Comparison of ENCODE assay signal across 8 cellular contexts in the genomic region with DNA sequence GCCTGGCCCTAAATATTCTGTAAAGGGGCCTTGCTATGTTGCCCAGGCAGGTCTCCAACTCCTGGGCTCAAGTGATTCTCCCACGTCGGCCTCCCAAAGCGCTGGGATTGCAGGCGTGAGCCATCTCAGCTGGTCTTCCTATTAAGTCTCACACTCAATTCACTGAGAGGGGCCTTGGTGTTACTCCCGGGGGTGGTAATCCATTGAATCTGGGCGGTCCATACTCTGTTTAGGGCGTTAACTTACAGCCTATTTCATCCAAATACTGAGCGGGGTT. TPM values are rescaled to one million over a fixed set of nuclear protein-coding genes. Genes with fewer than 3 reads are reported as not detected.
DNase-seq lines count a peak whose midpoint lies in the region; TF ChIP-seq lines count a peak whose summit lies in the region.

No MANE protein-coding gene starts in this region.

- no peaks in the 10 kb centered on the region for H4K20me1 ChIP-seq in mammary epithelial cell (ENCODE audit: insufficient read depth, low read length)

- H3K4me2 ChIP-seq in mammary epithelial cell (ENCODE audit: insufficient read depth, low read depth, low read length) (peak overlapping the region; percentile 95), mesendoderm (ENCODE audit: low read length) (peak overlapping the region; percentile 7)

- H3K9me3 ChIP-seq in mammary epithelial cell (replicated peaks; ENCODE audit: insufficient read depth, low read length): no peaks in the 10 kb centered on the region
- H3K9me3 ChIP-seq in vagina: no peaks in the 10 kb centered on the region

- peak overlapping the region; percentile 77 for H3K18ac ChIP-seq in mesendoderm (ENCODE audit: low read length)

- H3K27me3 Mint-ChIP-seq in activated naive CD4-positive, alpha-beta T cell treated with anti-CD3 and anti-CD28 coated beads, Interleukin-2, amount 50 U/mL, for 24 hours: no peaks in the 10 kb centered on the region

- CTCF ChIA-PET in mammary epithelial cell (lab: Charles Lee; ENCODE audit: low non-redundant PET): no interaction called here

- peak overlapping the region; percentile 99 for H3K27ac Mint-ChIP-seq in activated naive CD4-positive, alpha-beta T cell treated with anti-CD3 and anti-CD28 coated beads, Interleukin-2, amount 50 U/mL, for 24 hours

- peak overlapping the region; percentile 36 for H4K5ac ChIP-seq in mesendoderm (ENCODE audit: low read length)

- H3K27me3 ChIP-seq in mammary epithelial cell (ENCODE audit: insufficient read depth, low read length): no peaks in the 10 kb centered on the region
- no peaks in the 10 kb centered on the region for H3K27me3 ChIP-seq in mesendoderm (ENCODE audit: insufficient read depth, low read length, poor library complexity)
- no peaks in the 10 kb centered on the region for H3K27me3 ChIP-seq in vagina

- peak overlapping the region; percentile 97 for H3K56ac ChIP-seq in mesendoderm (ENCODE audit: low read length)

- H3K9ac ChIP-seq in mammary epithelial cell (ENCODE audit: insufficient read depth, low read length) (peak overlapping the region; percentile 88), mesendoderm (ENCODE audit: low read length) (peak overlapping the region; percentile 94)

- 57% methylated on average over 8 of the region's 8 CpGs for WGBS in mammary epithelial cell (ENCODE audit: low coverage, missing lambda C conversion rate)
- WGBS in mesendoderm (ENCODE audit: extremely low coverage, insufficient coverage, low lambda C conversion rate): no CpG with 5 or more reads among the region's 8 CpGs

- no peak overlapping the region for H2BK5ac ChIP-seq in mesendoderm (ENCODE audit: low read length)

- H2BK15ac ChIP-seq in mesendoderm (replicated peaks; ENCODE audit: low read depth): no peak overlapping the region

- peak overlapping the region; percentile 79 for H3K27ac ChIP-seq in mammary epithelial cell (ENCODE audit: insufficient read depth, low read depth, low read length)
- peak overlapping the region; percentile 93 for H3K27ac ChIP-seq in mesendoderm (ENCODE audit: low read depth, low read length)
- H3K27ac ChIP-seq in vagina: peak overlapping the region; percentile 77

- H3K36me3 ChIP-seq in mammary epithelial cell (ENCODE audit: insufficient read depth, low read length): peaks cover 26% of the 10 kb centered on the region
- peaks cover 17% of the 10 kb centered on the region for H3K36me3 ChIP-seq in mesendoderm (ENCODE audit: control insufficient read depth, insufficient read depth, low read length)
- H3K36me3 ChIP-seq in vagina: peaks cover 0 to 32% of the 10 kb centered on the region in 2 donors

- peak overlapping the region; percentile 96 for H4K8ac ChIP-seq in mesendoderm (ENCODE audit: low read depth, low read length)

- no peak for TF ChIP-seq CTCF in mammary epithelial cell (conservative IDR thresholded peaks at IDR 0.05 in 1 of 2, IDR thresholded peaks at IDR 0.05 in 1 of 2; ENCODE audit: extremely low read depth in 1 of 2, insufficient read depth in 1 of 2, low read depth in 1 of 2, low read length in 2 of 2)
- TF ChIP-seq CTCF in vagina (IDR thresholded peaks at IDR 0.05): no peak

- H2BK120ac ChIP-seq in mesendoderm (ENCODE audit: low read depth, low read length): no peak overlapping the region

- in situ Hi-C loops in mammary epithelial cell (cut with MboI; ENCODE audit: low sequenced_read_pairs in 2 of 2): loop anchor here in 1 of 2 donors (25.0 kb wide), 2 partner anchors 312 to 412 kb away; partner anchors contain the start of genes SAP25 and SPACDR

- DNase-seq in activated naive CD4-positive, alpha-beta T cell treated with anti-CD3 and anti-CD28 coated beads, Interleukin-2, amount 50 U/mL, for 16 hours: no peak
- DNase-seq in mammary epithelial cell (no peak), mesendoderm (peak; percentile 70), vagina (ENCODE audit: extremely low spot score in 2 of 2) (no peak), DMS153 (lab: John Stamatoyannopoulos, UW) (no peak), erythroblast (lab: John Stamatoyannopoulos, UW) (no peak), NCI-H2171 (lab: John Stamatoyannopoulos, UW) (no peak)

- H3K4ac ChIP-seq in mesendoderm (ENCODE audit: low read depth, low read length): peak overlapping the region; percentile 89

- H3K79me2 ChIP-seq in mammary epithelial cell (ENCODE audit: insufficient read depth, low read length) (peaks cover 85% of the 10 kb centered on the region), mesendoderm (ENCODE audit: control insufficient read depth, insufficient read depth, low read length) (peaks cover 40% of the 10 kb centered on the region)

- peaks cover 22% of the 10 kb centered on the region for H3K4me1 ChIP-seq in mammary epithelial cell (ENCODE audit: insufficient read depth, low read length)
- H3K4me1 ChIP-seq in mesendoderm (ENCODE audit: control insufficient read depth, low read depth, low read length): peaks cover 4% of the 10 kb centered on the region
- H3K4me1 ChIP-seq in vagina: peaks cover 45% of the 10 kb centered on the region

- no peak overlapping the region for H3K23ac ChIP-seq in mesendoderm (ENCODE audit: low read length)

- peak overlapping the region; percentile 99 for H3K4me3 Mint-ChIP-seq in activated naive CD4-positive, alpha-beta T cell treated with anti-CD3 and anti-CD28 coated beads, Interleukin-2, amount 50 U/mL, for 24 hours

- H3K4me1 Mint-ChIP-seq in activated naive CD4-positive, alpha-beta T cell treated with anti-CD3 and anti-CD28 coated beads, Interleukin-2, amount 50 U/mL, for 24 hours: peaks cover 44% of the 10 kb centered on the region

- H3K79me1 ChIP-seq in mesendoderm (ENCODE audit: low read length): peaks cover 8% of the 10 kb centered on the region

- dilution Hi-C loops in mammary epithelial cell (cut with HindIII; ENCODE audit: low sequenced_read_pairs): no loop called here

- intact Hi-C loops in mammary epithelial cell (cut with micrococcal nuclease): no loop called here
- intact Hi-C loops in vagina (cut with DNase I): no loop called here

- TF ChIP-seq POLR2A in vagina (IDR thresholded peaks at IDR 0.05) (no peak), erythroblast (IDR thresholded peaks at IDR 0.05; ENCODE audit: low read length) (no peak)

- peak overlapping the region; percentile 53 to 89 (median 76) for H3K4me3 ChIP-seq in mammary epithelial cell (replicated peaks in 1 of 3; ENCODE audit: insufficient read depth in 1 of 3, low read depth in 2 of 3, low read length in 3 of 3)
- peak overlapping the region; percentile 53 for H3K4me3 ChIP-seq in mesendoderm (ENCODE audit: low read length)
- H3K4me3 ChIP-seq in vagina: peak overlapping the region; percentile 85 to 93

- no peaks in the 10 kb centered on the region for H3K9me3 Mint-ChIP-seq in activated naive CD4-positive, alpha-beta T cell treated with anti-CD3 and anti-CD28 coated beads, Interleukin-2, amount 50 U/mL, for 24 hours

- BruUV-seq in mammary epithelial cell (replicated peaks; lab: Mats Ljungman, UMichigan): no TSS peak

- peak overlapping the region; percentile 78 for H2AFZ ChIP-seq in mammary epithelial cell (ENCODE audit: low read depth, low read length)

- no peak overlapping the region for H2AK5ac ChIP-seq in mesendoderm (ENCODE audit: low read length)

- H3K36me3 Mint-ChIP-seq in activated naive CD4-positive, alpha-beta T cell treated with anti-CD3 and anti-CD28 coated beads, Interleukin-2, amount 50 U/mL, for 24 hours: peaks cover 22% of the 10 kb centered on the region

RNA-seq across cellular contexts. Expression of gene SRRT, which starts 0.7 kb away (rescaled TPM):
- 100 to 1,000 TPM in 1 of 2 donors, 10 to 100 TPM in 1; 29.5 to 127 TPM for total RNA-seq in mammary epithelial cell
- 57.6 TPM for polyA plus RNA-seq in mammary epithelial cell
- 127 TPM for polyA minus RNA-seq in mammary epithelial cell
- polyA plus RNA-seq in mesendoderm (2013, experiment 1 of 2): 168 TPM
- polyA plus RNA-seq in mesendoderm (2013, experiment 2 of 2): 157 TPM
- 96.5 TPM for total RNA-seq in vagina

RNA-seq across cellular contexts. Expression of gene TRIP6, which starts 7.1 kb away (rescaled TPM):
- 100 to 1,000 TPM in 1 of 2 donors, 10 to 100 TPM in 1; 56.3 to 129 TPM for total RNA-seq in mammary epithelial cell
- polyA plus RNA-seq in mammary epithelial cell: 125 TPM
- polyA minus RNA-seq in mammary epithelial cell: 66.4 TPM
- 84.1 TPM for polyA plus RNA-seq in mesendoderm (2013, experiment 1 of 2)
- polyA plus RNA-seq in mesendoderm (2013, experiment 2 of 2): 85.5 TPM
- 52.1 TPM for total RNA-seq in vagina

RNA-seq across cellular contexts. Expression of gene UFSP1, which starts 15.3 kb away (rescaled TPM):
- total RNA-seq in mammary epithelial cell (1 to 10 TPM; 2.0 to 3.7 TPM), vagina (3.4 TPM)
- polyA plus RNA-seq in mammary epithelial cell: 1.1 TPM
- polyA minus RNA-seq in mammary epithelial cell: 4.2 TPM
- polyA plus RNA-seq in mesendoderm (2013, experiment 1 of 2): 2.1 TPM
- 2.2 TPM for polyA plus RNA-seq in mesendoderm (2013, experiment 2 of 2)

RNA-seq across cellular contexts. Expression of gene ACHE, which starts 21.4 kb away (rescaled TPM):
- total RNA-seq in mammary epithelial cell (under 1 TPM; 0.14 to 0.17 TPM), vagina (9.3 TPM)
- polyA plus RNA-seq in mammary epithelial cell: 0.07 TPM
- not detected for polyA minus RNA-seq in mammary epithelial cell
- polyA plus RNA-seq in mesendoderm (2013, experiment 1 of 2): 25.8 TPM
- polyA plus RNA-seq in mesendoderm (2013, experiment 2 of 2): 24.9 TPM

RNA-seq across cellular contexts. Expression of gene SLC12A9, which starts 21.7 kb away (rescaled TPM):
- total RNA-seq in mammary epithelial cell (10 to 100 TPM; 11.7 to 31.0 TPM), vagina (15.7 TPM)
- polyA plus RNA-seq in mammary epithelial cell: 11.5 TPM
- 18.6 TPM for polyA minus RNA-seq in mammary epithelial cell
- polyA plus RNA-seq in mesendoderm (2013, experiment 1 of 2): 16.0 TPM
- 16.1 TPM for polyA plus RNA-seq in mesendoderm (2013, experiment 2 of 2)
